ENCODE assay signal across 8 cellular contexts in genomic region chr18:903703-904102, GRCh38. TPM values are rescaled to one million over a fixed set of nuclear protein-coding genes. Genes with fewer than 3 reads are reported as not detected.
DNase-seq lines count a peak whose midpoint lies in the region; ATAC-seq and TF ChIP-seq lines count a peak whose summit lies in the region.

No MANE protein-coding gene starts in this region.

- peaks cover 22% of the 10 kb centered on the region for H3K4me1 Mint-ChIP-seq in neural progenitor cell

- TF ChIP-seq POLR2A in vagina (IDR thresholded peaks at IDR 0.05): no peak

- H3K36me3 ChIP-seq in neural progenitor cell (no peaks in the 10 kb centered on the region), vagina (no peaks in the 10 kb centered on the region)

- intact Hi-C loops in vagina (cut with DNase I): no loop called here

- peaks cover 66% of the 10 kb centered on the region for H3K27me3 Mint-ChIP-seq in neural progenitor cell (ENCODE audit: insufficient read depth, low read depth)

- H3F3A ChIP-seq in neural progenitor cell (ENCODE audit: low read depth): peaks cover 32% of the 10 kb centered on the region

- H3K4me1 ChIP-seq in neural progenitor cell (peaks cover 45% of the 10 kb centered on the region), vagina (peaks cover 41% of the 10 kb centered on the region)

- no peaks in the 10 kb centered on the region for H3K79me2 ChIP-seq in neural progenitor cell (ENCODE audit: low read depth)

- H3K9me3 ChIP-seq in neural progenitor cell (ENCODE audit: low read depth) (no peaks in the 10 kb centered on the region), vagina (no peaks in the 10 kb centered on the region)

- H3K27ac Mint-ChIP-seq in neural progenitor cell: no peak overlapping the region

- ATAC-seq in activated CD4-positive, CD25-positive, alpha-beta regulatory T cell treated with anti-CD3 and anti-CD28 coated beads, Interleukin-2, amount 50 U/mL, for 24 hours: no peak
- ATAC-seq in GM21717 (IDR thresholded peaks at IDR 0.05; ENCODE audit: unreplicated experiment) (no peak), HG03139 (IDR thresholded peaks at IDR 0.05; ENCODE audit: unreplicated experiment) (no peak)

- H3K36me3 Mint-ChIP-seq in neural progenitor cell: no peaks in the 10 kb centered on the region

- no peak overlapping the region for H2AFZ ChIP-seq in neural progenitor cell (replicated peaks)

- no peak overlapping the region for H3K4me2 ChIP-seq in neural progenitor cell

- no peaks in the 10 kb centered on the region for H3K9me3 Mint-ChIP-seq in neural progenitor cell

- no peak overlapping the region for H3K4me3 ChIP-seq in neural progenitor cell
- H3K4me3 ChIP-seq in vagina: no peak overlapping the region

- H4K20me1 ChIP-seq in neural progenitor cell (ENCODE audit: low read depth): peaks cover 69% of the 10 kb centered on the region

- H3K4me3 Mint-ChIP-seq in neural progenitor cell: peak overlapping the region; percentile 71

- H3K27me3 ChIP-seq in neural progenitor cell (peaks cover 98% of the 10 kb centered on the region), vagina (peaks cover 28% of the 10 kb centered on the region)

- H3K9ac ChIP-seq in neural progenitor cell: no peak overlapping the region

- no peak overlapping the region for H3K27ac ChIP-seq in neural progenitor cell
- no peak overlapping the region for H3K27ac ChIP-seq in vagina

- DNase-seq in activated CD4-positive, CD25-positive, alpha-beta regulatory T cell treated with anti-CD3 and anti-CD28 coated beads, Interleukin-2, amount 50 U/mL, for 72 hours: peak; percentile 32
- DNase-seq in SK-N-DZ (ENCODE audit: low spot score) (peak; percentile 51), ecto neural progenitor cell (ENCODE audit: low spot score) (peak; percentile 84), neural progenitor cell (ENCODE audit: low spot score) (peak; percentile 86), vagina (ENCODE audit: extremely low spot score in 2 of 2) (no peak)

- TF ChIP-seq CTCF in neural progenitor cell (IDR thresholded peaks at IDR 0.05) (no peak), vagina (IDR thresholded peaks at IDR 0.05) (no peak)

RNA-seq across cellular contexts. Expression of gene ADCYAP1, which starts 1.0 kb away (rescaled TPM):
- 46.9 and 71.1 TPM in 2 replicates for polyA plus RNA-seq in SK-N-DZ (2014; cell fraction: cytosol; rRNA removed)
- 58.0 and 62.8 TPM in 2 replicates for polyA plus RNA-seq in SK-N-DZ (2014; cell fraction: nucleus; rRNA removed)
- total RNA-seq in neural progenitor cell (ENCODE audit: low replicate concordance) (0.03 and 0.04 TPM in 2 replicates), vagina (2.2 TPM)

Comparison
In these comparisons a context has a peak if more than half of its experiments do, and no peak if none do; other contexts are left out.
1. DNase-seq: peak in activated CD4-positive, CD25-positive, alpha-beta regulatory T cell treated with anti-CD3 and anti-CD28 coated beads, Interleukin-2, amount 50 U/mL, for 72 hours (single experiment), SK-N-DZ (single experiment), ecto neural progenitor cell (single experiment) and neural progenitor cell (single experiment); none in vagina (0 of 2).